8 cellular contexts compared by ENCODE assay signal in genomic region chr15:64825431-64826294, GRCh38. TPM values are rescaled to one million over a fixed set of nuclear protein-coding genes. Genes with fewer than 3 reads are reported as not detected.
DNase-seq lines count a peak whose midpoint lies in the region; ATAC-seq, FAIRE-seq and TF ChIP-seq lines count a peak whose summit lies in the region.

TSS of gene PIF1 (minus strand) at chr15:64825647. CDS start at chr15:64824335, 1,312 bp downstream.

- no peaks in the 10 kb centered on the region for H3K9me3 ChIP-seq in Caco-2

- no peak for TF ChIP-seq CTCF in Caco-2 (IDR thresholded peaks at IDR 0.05; ENCODE audit: insufficient read depth in 1 of 2, low read depth in 1 of 2, low read length in 1 of 2, severe bottlenecking in 1 of 2, unreplicated experiment in 1 of 2)

- CTCF ChIA-PET in Caco-2 (lab: Charles Lee): interaction anchor here (0.6 to 1.0 kb wide), 7 partner anchors 10 to 625 kb away, joined by 3 to 4 read pairs (median 3); partner anchors contain the start of gene PLEKHO2
- CTCF ChIA-PET in activated CD8-positive, alpha-beta memory T cell treated with anti-CD3 and anti-CD28 coated beads for 36 hours (lab: Charles Lee): interaction anchor here (0.8 to 1.1 kb wide), 2 partner anchors 10 to 16 kb away, joined by 4 to 5 read pairs; no protein-coding TSS in a partner anchor

- peak within 1 kb of the TSS; percentile 75 for H3K4me3 Mint-ChIP-seq in Caco-2 (ENCODE audit: unreplicated experiment)
- H3K4me3 Mint-ChIP-seq in effector memory CD8-positive, alpha-beta T cell: peak within 1 kb of the TSS; percentile 80 to 83

- TSS peak; percentile 72 for BruUV-seq in Caco-2 (replicated peaks; lab: Mats Ljungman, UMichigan)

- no peaks in the 10 kb centered on the region for H3K36me3 ChIP-seq in Caco-2 (ENCODE audit: control insufficient read depth, insufficient read depth, low read length)

- intact Hi-C loops in Caco-2 (cut with micrococcal nuclease; ENCODE audit: unreplicated experiment): loop anchor here (1.0 kb wide), 1 partner anchor 10 kb away; no protein-coding TSS in a partner anchor

- peak within 1 kb of the TSS; percentile 67 for H3K4me3 ChIP-seq in Caco-2 (ENCODE audit: low read depth, low read length)

- POLR2A ChIA-PET in Caco-2 (lab: Charles Lee): interaction anchor here (0.5 to 1.7 kb wide), 10 partner anchors 10 to 919 kb away, joined by 3 to 8 read pairs (median 5); partner anchors contain the start of genes PPIB and RNU5B-1
- POLR2A ChIA-PET in activated CD8-positive, alpha-beta memory T cell treated with anti-CD3 and anti-CD28 coated beads for 36 hours (lab: Charles Lee): interaction anchor here (0.5 to 1.0 kb wide), 4 partner anchors 8 to 68 kb away, joined by 3 to 6 read pairs (median 3); no protein-coding TSS in a partner anchor

- peaks cover 3% of the 10 kb centered on the region; the same call in 1 of the 2 replicates for H3K4me1 ChIP-seq in Caco-2

- peak within 1 kb of the TSS; percentile 93 for H3K27ac Mint-ChIP-seq in Caco-2 (ENCODE audit: unreplicated experiment)
- H3K27ac Mint-ChIP-seq in effector memory CD8-positive, alpha-beta T cell: peak within 1 kb of the TSS in 1 of 2 donors; percentile 76

- H3K4me1 Mint-ChIP-seq in Caco-2 (ENCODE audit: low read depth, unreplicated experiment): no peaks in the 10 kb centered on the region
- H3K4me1 Mint-ChIP-seq in effector memory CD8-positive, alpha-beta T cell (ENCODE audit: low read depth in 2 of 2): peaks cover 27 to 34% of the 10 kb centered on the region in 2 donors

- H3K9me3 Mint-ChIP-seq in Caco-2 (ENCODE audit: unreplicated experiment): no peaks in the 10 kb centered on the region
- no peaks in the 10 kb centered on the region for H3K9me3 Mint-ChIP-seq in effector memory CD8-positive, alpha-beta T cell

- H3K36me3 Mint-ChIP-seq in Caco-2 (ENCODE audit: insufficient read depth, unreplicated experiment): peaks cover 27% of the 10 kb centered on the region
- H3K36me3 Mint-ChIP-seq in effector memory CD8-positive, alpha-beta T cell (ENCODE audit: insufficient read depth): peaks cover 13% of the 10 kb centered on the region

- H3K27me3 ChIP-seq in Caco-2 (replicated peaks; ENCODE audit: control insufficient read depth, insufficient read depth, low read length): no peaks in the 10 kb centered on the region

- FAIRE-seq in HTR-8/SVneo (lab: Jason Lieb, UNC): peak; percentile 38

- peak; percentile 83 for ATAC-seq in GM21381 (IDR thresholded peaks at IDR 0.05; ENCODE audit: unreplicated experiment)
- peak; percentile 96 for ATAC-seq in effector memory CD8-positive, alpha-beta T cell (replicated peaks)

- peak; percentile 94 to 97 for DNase-seq in Caco-2
- DNase-seq in HTR-8/SVneo (ENCODE audit: insufficient read length, low spot score): peak; percentile 96
- DNase-seq in NOMO-1 treated with DMSO at 0.1 percent for 48 hours (lab: John Stamatoyannopoulos, UW; ENCODE audit: unreplicated experiment): peak; percentile 100
- peak; percentile 86 to 89 (median 87) for DNase-seq in effector memory CD8-positive, alpha-beta T cell
- peak; percentile 97 for DNase-seq in medulla oblongata (ENCODE audit: extremely low spot score)
- DNase-seq in stimulated activated CD8-positive, alpha-beta memory T cell treated with anti-CD3 and anti-CD28 coated beads, Interleukin-12 subunit alpha, Interleukin-12 subunit beta, amount 100 ng/mL, for 1 hour (ENCODE audit: low read depth): peak; percentile 77

- no peaks in the 10 kb centered on the region for H3K27me3 Mint-ChIP-seq in Caco-2 (ENCODE audit: insufficient read depth, unreplicated experiment)
- H3K27me3 Mint-ChIP-seq in effector memory CD8-positive, alpha-beta T cell: no peaks in the 10 kb centered on the region

RNA-seq across cellular contexts. Expression of gene PIF1, which starts in this region (rescaled TPM):
- 45.8 and 47.9 TPM in 2 replicates for total RNA-seq in Caco-2 (2022)
- 10 to 100 TPM; 25.5 to 27.8 TPM for total RNA-seq in activated CD8-positive, alpha-beta memory T cell treated with anti-CD3 and anti-CD28 coated beads for 36 hours

Comparison
In these comparisons a context has a peak if more than half of its experiments do, and no peak if none do; other contexts are left out.
1. Peak in every context shown above with its lines: DNase-seq, ATAC-seq and H3K4me3 ChIP-seq.